In the genomic region with DNA sequence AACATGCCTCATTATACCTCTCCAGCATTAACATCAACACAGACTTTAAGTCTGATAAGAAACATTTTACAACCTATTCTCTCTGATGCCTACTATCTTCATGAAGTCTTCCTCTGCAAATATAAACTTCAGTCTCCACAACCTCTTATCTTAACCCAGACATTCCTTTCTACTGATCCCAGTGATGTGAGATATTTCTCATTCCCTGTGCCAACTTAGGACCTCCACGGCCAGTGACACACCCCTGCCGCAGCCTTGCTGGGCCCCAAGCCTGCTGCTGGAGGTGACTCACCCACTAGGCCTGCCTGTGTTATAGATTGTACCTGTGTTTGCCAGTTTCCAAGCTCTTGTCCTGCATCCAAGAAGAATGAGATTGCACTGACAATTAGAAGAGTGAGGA, we compare ENCODE assay signal across 37 cellular contexts.
"Had no signal": no experiment of that assay in that cellular context is flagged by ENCODE, and none has a peak within 500 bp of the region (broad histone marks: within the 10 kb centered on the region; RNA-seq: fewer than 3 reads in every experiment).

No MANE protein-coding gene starts in this region.

- H3K4me3 Mint-ChIP-seq: activated CD4-positive, alpha-beta memory T cell treated with anti-CD3 and anti-CD28 coated beads, Interleukin-2, amount 10 ng/mL, durations not matched to agents 7 days and 5 days; activated T-cell treated with anti-CD3 and anti-CD28 coated beads, Interleukin-2, amount 50 U/mL, for 72 hours had no signal

- H3K27ac ChIP-seq: adrenal gland, brain microvascular endothelial cell, Peyer's patch, RWPE1, WERI-Rb-1 had no signal

- H3K4me1 ChIP-seq: adrenal gland, Peyer's patch had no signal

- H3K36me3 ChIP-seq: adrenal gland, brain microvascular endothelial cell, Peyer's patch, WERI-Rb-1 had no signal

- H3K27me3 ChIP-seq: adrenal gland, brain microvascular endothelial cell, Peyer's patch had no signal

- H3K27me3 Mint-ChIP-seq: activated CD4-positive, alpha-beta memory T cell treated with anti-CD3 and anti-CD28 coated beads, Interleukin-2, amount 10 ng/mL, durations not matched to agents 7 days and 5 days had no signal

- H3K27ac Mint-ChIP-seq: activated CD4-positive, alpha-beta memory T cell treated with anti-CD3 and anti-CD28 coated beads, Interleukin-2, amount 10 ng/mL, durations not matched to agents 7 days and 5 days; activated naive CD4-positive, alpha-beta T cell treated with anti-CD3 and anti-CD28 coated beads, Interleukin-2, amount 50 U/mL, for 72 hours; activated T-cell treated with anti-CD3 and anti-CD28 coated beads, Interleukin-2, amount 50 U/mL, for 72 hours; activated T-helper 2 cell treated with anti-CD3 and anti-CD28 coated beads, Interferon-gamma antibody, Interleukin-2, Interleukin-4, amounts not matched to agents 10 μg/mL and 5 μg/mL and 100 μg/mL, durations not matched to agents 14 hours and 24 hours and 36 hours had no signal

- H3K4me1 Mint-ChIP-seq: activated CD4-positive, alpha-beta memory T cell treated with anti-CD3 and anti-CD28 coated beads, Interleukin-2, amount 10 ng/mL, durations not matched to agents 7 days and 5 days had no signal

- ATAC-seq: activated naive CD4-positive, alpha-beta T cell treated with anti-CD3 and anti-CD28 coated beads, Interleukin-2, amount 50 U/mL, for 72 hours; activated T-cell treated with anti-CD3 and anti-CD28 coated beads, Interleukin-2, amount 50 U/mL, for 72 hours; PC-3; Right ventricle myocardium inferior had no signal

- H3K4me3 ChIP-seq: adrenal gland, Peyer's patch had no signal

- DNase-seq: activated CD4-positive, alpha-beta memory T cell treated with anti-CD3 and anti-CD28 coated beads, Interleukin-2, amount 10 ng/mL, durations not matched to agents 7 days and 5 days; activated CD4-positive, alpha-beta T cell treated with anti-CD3 and anti-CD28 coated beads for 1 hour; activated CD4-positive, alpha-beta T cell treated with anti-CD3 and anti-CD28 coated beads for 48 hours; activated CD4-positive, CD25-positive, alpha-beta regulatory T cell; activated CD8-positive, alpha-beta memory T cell treated with anti-CD3 and anti-CD28 coated beads for 24 hours; activated gamma-delta T cell; activated naive CD4-positive, alpha-beta T cell treated with Interleukin-2 at 50 U/mL for 16 hours; activated T-cell treated with anti-CD3 and anti-CD28 coated beads, Interleukin-2, amount 50 U/mL, for 1 hour; activated T-cell treated with anti-CD3 and anti-CD28 coated beads, Interleukin-2, amount 50 U/mL, for 72 hours; adrenal gland; brain microvascular endothelial cell; central memory CD4-positive, alpha-beta T cell; Kasumi-1; KG1; NCI-H1092 treated with DMSO at 0.1 percent for 48 hours; NCI-H1417; NCI-H146; NCI-H187; NCI-H2029 treated with DMSO at 0.1 percent for 48 hours; NCI-H2107; NCI-H2171; NCI-H510A; NCI-H526; NCI-H748 treated with DMSO at 0.1 percent for 48 hours; NK-92 treated with Interleukin-12 subunit alpha and Interleukin-12 subunit beta, amount 100 ng/mL, for 24 hours; Peyer's patch; SIG-M5; SW 1271; T-helper 1 cell; T-helper 2 cell; T-helper 9 cell; WERI-Rb-1 had no signal
